ENCODE assay signal across 8 cellular contexts in genomic region chr1:1777510-1777909, GRCh38. TPM values are rescaled to one million over a fixed set of nuclear protein-coding genes. Genes with fewer than 3 reads are reported as not detected.
DNase-seq lines count a peak whose midpoint lies in the region; FAIRE-seq and TF ChIP-seq lines count a peak whose summit lies in the region.

No MANE protein-coding gene starts in this region.

- H3K27ac ChIP-seq in dorsolateral prefrontal cortex (peak overlapping the region in 52 of 59 donors; percentile 41 to 92 (median 76)), mucosa of rectum (ENCODE audit: low read depth in 2 of 2, low read length in 2 of 2) (peak overlapping the region; percentile 92 to 99)

- H3K9ac ChIP-seq in mucosa of rectum (ENCODE audit: low read depth in 1 of 2, low read length in 2 of 2), result peak overlapping the region; percentile 76 to 99

- intact Hi-C loops in dorsolateral prefrontal cortex (cut with DNase I), result loop anchor here (5.0 kb wide), 1 partner anchor 130 kb away; no protein-coding TSS in a partner anchor

- FAIRE-seq in HTR-8/SVneo (lab: Jason Lieb, UNC), result no peak

- peaks cover 58 to 61% of the 10 kb centered on the region in 2 donors for H3K4me1 ChIP-seq in mucosa of rectum (ENCODE audit: control insufficient read depth in 2 of 2, insufficient read depth in 2 of 2, low read length in 2 of 2)

- no peak for TF ChIP-seq CTCF in dorsolateral prefrontal cortex (IDR thresholded peaks at IDR 0.05 in 54 of 56, conservative IDR thresholded peaks at IDR 0.05 in 2 of 56; ENCODE audit: low read depth in 1 of 56, partially characterized antibody in 56 of 56)

- no peaks in the 10 kb centered on the region for H3K36me3 ChIP-seq in mucosa of rectum (ENCODE audit: control insufficient read depth in 2 of 2, insufficient read depth in 2 of 2, low read length in 2 of 2)

- H3K9me3 ChIP-seq in mucosa of rectum (ENCODE audit: control insufficient read depth in 2 of 2, low read length in 2 of 2), result no peaks in the 10 kb centered on the region

- peak overlapping the region; percentile 50 to 97 (median 90) for H3K4me3 ChIP-seq in dorsolateral prefrontal cortex
- peak overlapping the region; percentile 84 to 86 for H3K4me3 ChIP-seq in mucosa of rectum (ENCODE audit: low read length in 2 of 2)

- DNase-seq in Daoy (ENCODE audit: low read depth) (peak; percentile 55), NCI-H226 (peak; percentile 32), dorsolateral prefrontal cortex (no peak), islet precursor cell (no peak), T1000 (lab: John Stamatoyannopoulos, UW) (no peak), NCI-H1694 (lab: John Stamatoyannopoulos, UW) (no peak), HTR-8/SVneo (ENCODE audit: insufficient read length, low spot score) (no peak)

- H3K27me3 ChIP-seq in dorsolateral prefrontal cortex (no peaks in the 10 kb centered on the region), mucosa of rectum (ENCODE audit: control insufficient read depth in 2 of 2, insufficient read depth in 2 of 2, low read length in 2 of 2) (no peaks in the 10 kb centered on the region)

RNA-seq across cellular contexts. Expression of gene NADK, which starts 0.8 kb away (rescaled TPM):
- total RNA-seq in Daoy (2014; rRNA removed; shearing (Covaris generic)), result 31.2 and 39.5 TPM in 2 replicates
- 10 to 100 TPM; 37.6 to 88.4 (median 49.0) TPM for total RNA-seq in dorsolateral prefrontal cortex

RNA-seq across cellular contexts. Expression of gene CDK11A, which starts 53.4 kb away (rescaled TPM):
- 10.0 and 13.5 TPM in 2 replicates for total RNA-seq in Daoy (2014; rRNA removed; shearing (Covaris generic))
- 10 to 100 TPM; 17.9 to 87.7 (median 40.9) TPM for total RNA-seq in dorsolateral prefrontal cortex

Comparison
In these comparisons a context has a peak if more than half of its experiments do, and no peak if none do; other contexts are left out.
1. DNase-seq: peak in Daoy (single experiment) and NCI-H226 (single experiment); none in dorsolateral prefrontal cortex (0 of 10), islet precursor cell (single experiment), T1000 (single experiment), NCI-H1694 (single experiment) and HTR-8/SVneo (single experiment).